ENCODE assay signal across 1 cellular context in the genomic region with DNA sequence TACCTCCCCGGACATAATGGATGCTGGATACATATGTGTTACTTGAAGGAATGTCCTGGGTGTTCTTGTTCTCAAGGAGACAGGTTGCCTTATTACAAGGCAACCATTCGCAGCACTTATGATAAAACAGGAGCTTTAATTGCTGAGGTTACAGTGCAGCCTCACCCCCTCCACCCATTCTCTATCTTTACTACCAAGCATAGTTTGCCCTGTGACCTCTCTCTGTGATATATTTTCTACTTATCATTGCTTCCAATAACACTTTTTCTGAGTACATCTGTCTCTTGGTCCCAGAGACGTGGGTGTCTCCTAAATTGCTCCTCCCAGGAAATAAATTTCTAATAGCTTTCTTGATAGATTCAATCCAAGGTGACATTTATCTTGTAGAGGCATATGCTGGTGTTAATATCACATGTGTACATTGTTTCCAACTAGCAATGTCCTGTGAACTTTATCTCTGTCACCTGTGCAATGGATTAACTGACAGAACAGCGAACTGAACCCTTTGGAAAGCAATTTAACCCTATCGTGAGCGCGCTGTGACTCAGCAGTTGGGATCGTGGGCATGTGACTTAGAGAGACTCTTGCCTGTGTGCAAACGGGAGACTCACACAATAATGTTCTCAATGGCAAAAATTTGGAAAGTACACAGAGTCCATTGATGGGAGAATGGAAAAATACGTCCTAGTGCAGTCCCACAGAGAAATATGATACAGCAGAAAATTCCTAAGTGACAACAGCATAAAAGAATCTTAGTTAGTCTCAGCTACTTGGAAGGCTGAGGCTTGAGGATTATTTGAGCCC.
TF ChIP-seq lines count a peak whose summit lies in the region.

No MANE protein-coding gene starts in this region.

TF ChIP-seq in HEK293, 187 proteins besides CTCF, POLR2A, EP300 and RAD21 (continued from another document):
- TF ChIP-seq, protein P1, sequence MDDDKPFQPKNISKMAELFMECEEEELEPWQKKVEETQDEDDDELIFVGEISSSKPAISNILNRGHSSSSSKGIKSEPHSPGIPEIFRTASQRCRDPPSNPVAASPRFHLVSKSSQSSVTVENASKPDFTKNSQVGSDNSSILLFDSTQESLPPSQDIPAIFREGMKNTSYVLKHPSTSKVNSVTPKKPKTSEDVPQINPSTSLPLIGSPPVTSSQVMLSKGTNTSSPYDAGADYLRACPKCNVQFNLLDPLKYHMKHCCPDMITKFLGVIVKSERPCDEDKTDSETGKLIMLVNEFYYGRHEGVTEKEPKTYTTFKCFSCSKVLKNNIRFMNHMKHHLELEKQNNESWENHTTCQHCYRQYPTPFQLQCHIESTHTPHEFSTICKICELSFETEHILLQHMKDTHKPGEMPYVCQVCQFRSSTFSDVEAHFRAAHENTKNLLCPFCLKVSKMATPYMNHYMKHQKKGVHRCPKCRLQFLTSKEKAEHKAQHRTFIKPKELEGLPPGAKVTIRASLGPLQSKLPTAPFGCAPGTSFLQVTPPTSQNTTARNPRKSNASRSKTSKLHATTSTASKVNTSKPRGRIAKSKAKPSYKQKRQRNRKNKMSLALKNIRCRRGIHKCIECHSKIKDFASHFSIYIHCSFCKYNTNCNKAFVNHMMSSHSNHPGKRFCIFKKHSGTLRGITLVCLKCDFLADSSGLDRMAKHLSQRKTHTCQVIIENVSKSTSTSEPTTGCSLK (tag by site-specific recombination; IDR thresholded peaks at IDR 0.05): no peak
- TF ChIP-seq, protein P2, sequence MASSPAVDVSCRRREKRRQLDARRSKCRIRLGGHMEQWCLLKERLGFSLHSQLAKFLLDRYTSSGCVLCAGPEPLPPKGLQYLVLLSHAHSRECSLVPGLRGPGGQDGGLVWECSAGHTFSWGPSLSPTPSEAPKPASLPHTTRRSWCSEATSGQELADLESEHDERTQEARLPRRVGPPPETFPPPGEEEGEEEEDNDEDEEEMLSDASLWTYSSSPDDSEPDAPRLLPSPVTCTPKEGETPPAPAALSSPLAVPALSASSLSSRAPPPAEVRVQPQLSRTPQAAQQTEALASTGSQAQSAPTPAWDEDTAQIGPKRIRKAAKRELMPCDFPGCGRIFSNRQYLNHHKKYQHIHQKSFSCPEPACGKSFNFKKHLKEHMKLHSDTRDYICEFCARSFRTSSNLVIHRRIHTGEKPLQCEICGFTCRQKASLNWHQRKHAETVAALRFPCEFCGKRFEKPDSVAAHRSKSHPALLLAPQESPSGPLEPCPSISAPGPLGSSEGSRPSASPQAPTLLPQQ (tag by site-specific recombination; IDR thresholded peaks at IDR 0.05): no peak
- TF ChIP-seq, protein P3, sequence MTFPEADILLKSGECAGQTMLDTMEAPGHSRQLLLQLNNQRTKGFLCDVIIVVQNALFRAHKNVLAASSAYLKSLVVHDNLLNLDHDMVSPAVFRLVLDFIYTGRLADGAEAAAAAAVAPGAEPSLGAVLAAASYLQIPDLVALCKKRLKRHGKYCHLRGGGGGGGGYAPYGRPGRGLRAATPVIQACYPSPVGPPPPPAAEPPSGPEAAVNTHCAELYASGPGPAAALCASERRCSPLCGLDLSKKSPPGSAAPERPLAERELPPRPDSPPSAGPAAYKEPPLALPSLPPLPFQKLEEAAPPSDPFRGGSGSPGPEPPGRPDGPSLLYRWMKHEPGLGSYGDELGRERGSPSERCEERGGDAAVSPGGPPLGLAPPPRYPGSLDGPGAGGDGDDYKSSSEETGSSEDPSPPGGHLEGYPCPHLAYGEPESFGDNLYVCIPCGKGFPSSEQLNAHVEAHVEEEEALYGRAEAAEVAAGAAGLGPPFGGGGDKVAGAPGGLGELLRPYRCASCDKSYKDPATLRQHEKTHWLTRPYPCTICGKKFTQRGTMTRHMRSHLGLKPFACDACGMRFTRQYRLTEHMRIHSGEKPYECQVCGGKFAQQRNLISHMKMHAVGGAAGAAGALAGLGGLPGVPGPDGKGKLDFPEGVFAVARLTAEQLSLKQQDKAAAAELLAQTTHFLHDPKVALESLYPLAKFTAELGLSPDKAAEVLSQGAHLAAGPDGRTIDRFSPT (tag by site-specific recombination; IDR thresholded peaks at IDR 0.05): 0 out of 2 replicates have a peak, but pooled peaks have one; percentile 33
- peak; percentile 95 for TF ChIP-seq ZNF548 (tag by site-specific recombination; IDR thresholded peaks at IDR 0.05)
- TF ChIP-seq, protein P4, sequence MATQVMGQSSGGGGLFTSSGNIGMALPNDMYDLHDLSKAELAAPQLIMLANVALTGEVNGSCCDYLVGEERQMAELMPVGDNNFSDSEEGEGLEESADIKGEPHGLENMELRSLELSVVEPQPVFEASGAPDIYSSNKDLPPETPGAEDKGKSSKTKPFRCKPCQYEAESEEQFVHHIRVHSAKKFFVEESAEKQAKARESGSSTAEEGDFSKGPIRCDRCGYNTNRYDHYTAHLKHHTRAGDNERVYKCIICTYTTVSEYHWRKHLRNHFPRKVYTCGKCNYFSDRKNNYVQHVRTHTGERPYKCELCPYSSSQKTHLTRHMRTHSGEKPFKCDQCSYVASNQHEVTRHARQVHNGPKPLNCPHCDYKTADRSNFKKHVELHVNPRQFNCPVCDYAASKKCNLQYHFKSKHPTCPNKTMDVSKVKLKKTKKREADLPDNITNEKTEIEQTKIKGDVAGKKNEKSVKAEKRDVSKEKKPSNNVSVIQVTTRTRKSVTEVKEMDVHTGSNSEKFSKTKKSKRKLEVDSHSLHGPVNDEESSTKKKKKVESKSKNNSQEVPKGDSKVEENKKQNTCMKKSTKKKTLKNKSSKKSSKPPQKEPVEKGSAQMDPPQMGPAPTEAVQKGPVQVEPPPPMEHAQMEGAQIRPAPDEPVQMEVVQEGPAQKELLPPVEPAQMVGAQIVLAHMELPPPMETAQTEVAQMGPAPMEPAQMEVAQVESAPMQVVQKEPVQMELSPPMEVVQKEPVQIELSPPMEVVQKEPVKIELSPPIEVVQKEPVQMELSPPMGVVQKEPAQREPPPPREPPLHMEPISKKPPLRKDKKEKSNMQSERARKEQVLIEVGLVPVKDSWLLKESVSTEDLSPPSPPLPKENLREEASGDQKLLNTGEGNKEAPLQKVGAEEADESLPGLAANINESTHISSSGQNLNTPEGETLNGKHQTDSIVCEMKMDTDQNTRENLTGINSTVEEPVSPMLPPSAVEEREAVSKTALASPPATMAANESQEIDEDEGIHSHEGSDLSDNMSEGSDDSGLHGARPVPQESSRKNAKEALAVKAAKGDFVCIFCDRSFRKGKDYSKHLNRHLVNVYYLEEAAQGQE (tag by site-specific recombination; IDR thresholded peaks at IDR 0.05): 0 out of 2 replicates have a peak, but pooled peaks have one; percentile 47
- peak; percentile 71 for TF ChIP-seq PRDM1 (tag by site-specific recombination; IDR thresholded peaks at IDR 0.05)
- peak; percentile 65 for TF ChIP-seq ZNF600 (tag by site-specific recombination; IDR thresholded peaks at IDR 0.05)
- no peak for TF ChIP-seq YY2 (tag by site-specific recombination; IDR thresholded peaks at IDR 0.05)
- no peak for TF ChIP-seq ZNF707 (tag by site-specific recombination; IDR thresholded peaks at IDR 0.05)
- TF ChIP-seq, protein P5, sequence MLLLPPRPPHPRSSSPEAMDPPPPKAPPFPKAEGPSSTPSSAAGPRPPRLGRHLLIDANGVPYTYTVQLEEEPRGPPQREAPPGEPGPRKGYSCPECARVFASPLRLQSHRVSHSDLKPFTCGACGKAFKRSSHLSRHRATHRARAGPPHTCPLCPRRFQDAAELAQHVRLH (tag by site-specific recombination; IDR thresholded peaks at IDR 0.05): no peak
- 0 out of 2 replicates have a peak, but pooled peaks have one; percentile 49 for TF ChIP-seq SP7 (tag by site-specific recombination; IDR thresholded peaks at IDR 0.05)
- no peak for TF ChIP-seq ZNF701 (tag by site-specific recombination; IDR thresholded peaks at IDR 0.05)
- TF ChIP-seq ZNF629 (tag by site-specific recombination; IDR thresholded peaks at IDR 0.05): peak; percentile 27; the same call in 1 of the 2 replicates
- TF ChIP-seq ZEB2 (tag by site-specific recombination; IDR thresholded peaks at IDR 0.05): peak; percentile 42
- TF ChIP-seq ZNF555 (tag by site-specific recombination; conservative IDR thresholded peaks at IDR 0.05): no peak
- no peak for TF ChIP-seq ZIC2 (tag by site-specific recombination; IDR thresholded peaks at IDR 0.05)
- TF ChIP-seq, protein P6, sequence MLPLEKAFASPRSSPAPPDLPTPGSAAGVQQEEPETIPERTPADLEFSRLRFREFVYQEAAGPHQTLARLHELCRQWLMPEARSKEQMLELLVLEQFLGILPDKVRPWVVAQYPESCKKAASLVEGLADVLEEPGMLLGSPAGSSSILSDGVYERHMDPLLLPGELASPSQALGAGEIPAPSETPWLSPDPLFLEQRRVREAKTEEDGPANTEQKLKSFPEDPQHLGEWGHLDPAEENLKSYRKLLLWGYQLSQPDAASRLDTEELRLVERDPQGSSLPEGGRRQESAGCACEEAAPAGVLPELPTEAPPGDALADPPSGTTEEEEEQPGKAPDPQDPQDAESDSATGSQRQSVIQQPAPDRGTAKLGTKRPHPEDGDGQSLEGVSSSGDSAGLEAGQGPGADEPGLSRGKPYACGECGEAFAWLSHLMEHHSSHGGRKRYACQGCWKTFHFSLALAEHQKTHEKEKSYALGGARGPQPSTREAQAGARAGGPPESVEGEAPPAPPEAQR (tag by site-specific recombination; IDR thresholded peaks at IDR 0.05): no peak
- no peak for TF ChIP-seq HOXA7 (CRISPR knock-in tag; IDR thresholded peaks at IDR 0.05; ENCODE audit: borderline replicate concordance)
- no peak for TF ChIP-seq ZNF202 (tag by site-specific recombination; IDR thresholded peaks at IDR 0.05; ENCODE audit: borderline replicate concordance)
- TF ChIP-seq, protein P7, sequence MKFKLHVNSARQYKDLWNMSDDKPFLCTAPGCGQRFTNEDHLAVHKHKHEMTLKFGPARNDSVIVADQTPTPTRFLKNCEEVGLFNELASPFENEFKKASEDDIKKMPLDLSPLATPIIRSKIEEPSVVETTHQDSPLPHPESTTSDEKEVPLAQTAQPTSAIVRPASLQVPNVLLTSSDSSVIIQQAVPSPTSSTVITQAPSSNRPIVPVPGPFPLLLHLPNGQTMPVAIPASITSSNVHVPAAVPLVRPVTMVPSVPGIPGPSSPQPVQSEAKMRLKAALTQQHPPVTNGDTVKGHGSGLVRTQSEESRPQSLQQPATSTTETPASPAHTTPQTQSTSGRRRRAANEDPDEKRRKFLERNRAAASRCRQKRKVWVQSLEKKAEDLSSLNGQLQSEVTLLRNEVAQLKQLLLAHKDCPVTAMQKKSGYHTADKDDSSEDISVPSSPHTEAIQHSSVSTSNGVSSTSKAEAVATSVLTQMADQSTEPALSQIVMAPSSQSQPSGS (tag by site-specific recombination; IDR thresholded peaks at IDR 0.05; ENCODE audit: low read depth): no peak
- TF ChIP-seq ZNF138 (tag by site-specific recombination; IDR thresholded peaks at IDR 0.05; ENCODE audit: borderline replicate concordance): no peak
- TF ChIP-seq, protein P8, sequence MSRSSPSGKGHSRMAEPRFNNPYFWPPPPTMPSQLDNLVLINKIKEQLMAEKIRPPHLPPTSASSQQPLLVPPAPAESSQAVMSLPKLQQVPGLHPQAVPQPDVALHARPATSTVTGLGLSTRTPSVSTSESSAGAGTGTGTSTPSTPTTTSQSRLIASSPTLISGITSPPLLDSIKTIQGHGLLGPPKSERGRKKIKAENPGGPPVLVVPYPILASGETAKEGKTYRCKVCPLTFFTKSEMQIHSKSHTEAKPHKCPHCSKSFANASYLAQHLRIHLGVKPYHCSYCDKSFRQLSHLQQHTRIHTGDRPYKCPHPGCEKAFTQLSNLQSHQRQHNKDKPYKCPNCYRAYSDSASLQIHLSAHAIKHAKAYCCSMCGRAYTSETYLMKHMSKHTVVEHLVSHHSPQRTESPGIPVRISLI (tag by site-specific recombination; IDR thresholded peaks at IDR 0.05): no peak
- TF ChIP-seq ZNF155 (tag by site-specific recombination; IDR thresholded peaks at IDR 0.05): no peak
- TF ChIP-seq ZNF623 (tag by site-specific recombination; IDR thresholded peaks at IDR 0.05): no peak
- no peak for TF ChIP-seq SETDB1 (IDR thresholded peaks at IDR 0.05; ENCODE audit: insufficient read length, low read length)
- TF ChIP-seq, protein P9, sequence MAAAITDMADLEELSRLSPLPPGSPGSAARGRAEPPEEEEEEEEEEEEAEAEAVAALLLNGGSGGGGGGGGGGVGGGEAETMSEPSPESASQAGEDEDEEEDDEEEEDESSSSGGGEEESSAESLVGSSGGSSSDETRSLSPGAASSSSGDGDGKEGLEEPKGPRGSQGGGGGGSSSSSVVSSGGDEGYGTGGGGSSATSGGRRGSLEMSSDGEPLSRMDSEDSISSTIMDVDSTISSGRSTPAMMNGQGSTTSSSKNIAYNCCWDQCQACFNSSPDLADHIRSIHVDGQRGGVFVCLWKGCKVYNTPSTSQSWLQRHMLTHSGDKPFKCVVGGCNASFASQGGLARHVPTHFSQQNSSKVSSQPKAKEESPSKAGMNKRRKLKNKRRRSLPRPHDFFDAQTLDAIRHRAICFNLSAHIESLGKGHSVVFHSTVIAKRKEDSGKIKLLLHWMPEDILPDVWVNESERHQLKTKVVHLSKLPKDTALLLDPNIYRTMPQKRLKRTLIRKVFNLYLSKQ (tag by site-specific recombination; IDR thresholded peaks at IDR 0.05; ENCODE audit: borderline replicate concordance): no peak
- TF ChIP-seq ZNF341 (tag by site-specific recombination; IDR thresholded peaks at IDR 0.05; ENCODE audit: low read depth): 0 out of 2 replicates have a peak, but pooled peaks have one; percentile 23
- 0 out of 2 replicates have a peak, but pooled peaks have one; percentile 32 for TF ChIP-seq ZNF366 (tag by site-specific recombination; conservative IDR thresholded peaks at IDR 0.05)
- peak; percentile 1; the same call in 1 of the 2 replicates for TF ChIP-seq ZNF654 (tag by site-specific recombination; IDR thresholded peaks at IDR 0.05; ENCODE audit: low read depth)
- TF ChIP-seq ZNF248 (tag by site-specific recombination; IDR thresholded peaks at IDR 0.05): no peak
- no peak for TF ChIP-seq ZNF626 (tag by site-specific recombination; IDR thresholded peaks at IDR 0.05)
- no peak for TF ChIP-seq ZNF211 (tag by site-specific recombination; IDR thresholded peaks at IDR 0.05; ENCODE audit: low read depth)
